Comparison of ENCODE assay signal across 13 cellular contexts in genomic region chr3:149784064-149784704, GRCh38. TPM values are rescaled to one million over a fixed set of nuclear protein-coding genes. Genes with fewer than 3 reads are reported as not detected.
A peak's percentile ranks its signal among the peaks of the same experiment; 100 is the strongest.
DNase-seq lines count a peak whose midpoint lies in the region; ATAC-seq, FAIRE-seq and TF ChIP-seq lines count a peak whose summit lies in the region.
"Had no signal": no experiment of that assay in that cellular context is flagged by ENCODE, and none has a peak within 500 bp of the region (broad histone marks: within the 10 kb centered on the region; RNA-seq: fewer than 3 reads in every experiment).

No MANE protein-coding gene starts in this region.

- H3K9me3 ChIP-seq in HAP-1 (no peaks in the 10 kb centered on the region), adipocyte (ENCODE audit: control insufficient read depth, low read length) (no peaks in the 10 kb centered on the region), keratinocyte (ENCODE audit: control insufficient read depth, low read depth, low read length) (no peaks in the 10 kb centered on the region), upper lobe of right lung (no peaks in the 10 kb centered on the region)
- H3K9me3 ChIP-seq: right atrium auricular region, uterus had no signal

- H4K20me1 ChIP-seq in keratinocyte (ENCODE audit: control insufficient read depth, extremely low read depth, insufficient read depth, low read length): no peaks in the 10 kb centered on the region

- H3K4me2 ChIP-seq in keratinocyte (ENCODE audit: control insufficient read depth, extremely low read depth, insufficient read depth, low read depth, low read length): peak overlapping the region; percentile 52
- H3K4me2 ChIP-seq: KMS-11 had no signal

- H3K36me3 ChIP-seq in HAP-1 (replicated peaks) (no peaks in the 10 kb centered on the region), adipocyte (ENCODE audit: control insufficient read depth, insufficient read depth, low read length, severe bottlenecking) (no peaks in the 10 kb centered on the region), keratinocyte (ENCODE audit: control insufficient read depth in 2 of 2, extremely low read depth in 1 of 2, insufficient read depth in 2 of 2, low read length in 2 of 2) (no peaks in the 10 kb centered on the region), upper lobe of right lung (no peaks in the 10 kb centered on the region)
- H3K36me3 ChIP-seq: right atrium auricular region, uterus had no signal

- in situ Hi-C loops in HAP-1 (cut with MboI; ENCODE audit: low sequenced_read_pairs): no loop called here

- no peaks in the 10 kb centered on the region for H3K79me2 ChIP-seq in keratinocyte (ENCODE audit: control insufficient read depth, insufficient read depth, low read length)

- dilution Hi-C loops in keratinocyte (cut with MboI; ENCODE audit: extremely low pct_ligation_motif_present, low sequenced_read_pairs): no loop called here

- H3K27ac ChIP-seq in keratinocyte (ENCODE audit: control insufficient read depth, insufficient read depth, low read length) (peak overlapping the region; percentile 66), upper lobe of right lung (peak overlapping the region; percentile 21)
- H3K27ac ChIP-seq: KMS-11, right atrium auricular region, uterus had no signal

- no peaks in the 10 kb centered on the region for H3K9me1 ChIP-seq in keratinocyte (ENCODE audit: control insufficient read depth, extremely low read depth, insufficient read depth, low read length)

- intact Hi-C loops in upper lobe of right lung (cut with DNase I): no loop called here

- ATAC-seq in upper lobe of right lung (peak; percentile 20), HG02840 (IDR thresholded peaks at IDR 0.05; ENCODE audit: low FRiP score, unreplicated experiment) (no peak)

- no peaks in the 10 kb centered on the region for H3K27me3 ChIP-seq in HAP-1 (ENCODE audit: low read depth)
- H3K27me3 ChIP-seq in adipocyte (replicated peaks; ENCODE audit: control insufficient read depth, insufficient read depth, low read length): no peaks in the 10 kb centered on the region
- no peaks in the 10 kb centered on the region for H3K27me3 ChIP-seq in keratinocyte (ENCODE audit: control insufficient read depth, extremely low read depth, insufficient read depth, low read length)
- no peaks in the 10 kb centered on the region for H3K27me3 ChIP-seq in upper lobe of right lung
- H3K27me3 ChIP-seq: right atrium auricular region, uterus had no signal

- peaks cover 20% of the 10 kb centered on the region for H3K4me1 ChIP-seq in HAP-1
- peaks cover 17% of the 10 kb centered on the region for H3K4me1 ChIP-seq in adipocyte (ENCODE audit: control insufficient read depth, insufficient read depth, low read length)
- peaks cover 16% of the 10 kb centered on the region for H3K4me1 ChIP-seq in keratinocyte (ENCODE audit: control insufficient read depth, extremely low read depth, insufficient read depth, low read length)
- H3K4me1 ChIP-seq in upper lobe of right lung: no peaks in the 10 kb centered on the region
- H3K4me1 ChIP-seq: right atrium auricular region, uterus had no signal

- H3K4me3 ChIP-seq in HAP-1 (no peak overlapping the region), adipocyte (ENCODE audit: low read length) (no peak overlapping the region), keratinocyte (ENCODE audit: control insufficient read depth in 2 of 3, extremely low read depth in 1 of 3, insufficient read depth in 2 of 3, low read depth in 1 of 3, low read length in 3 of 3) (no peak overlapping the region), upper lobe of right lung (no peak overlapping the region)
- H3K4me3 ChIP-seq: lung, right atrium auricular region, uterus had no signal

- DNase-seq in HAP-1 (ENCODE audit: low spot score in 2 of 2) (peak; percentile 76 to 92), adipocyte (ENCODE audit: low read depth) (peak; percentile 36), keratinocyte (ENCODE audit: low read depth, low spot score) (no peak), upper lobe of right lung (no peak), retina (no peak), nucleus accumbens (lab: John Stamatoyannopoulos, UW) (no peak)
- DNase-seq: activated CD4-positive, CD25-positive, alpha-beta regulatory T cell; caudate nucleus; uterus had no signal

- peak; percentile 20 for FAIRE-seq in keratinocyte (lab: Jason Lieb, UNC)

- peak overlapping the region; percentile 70 for H2AFZ ChIP-seq in keratinocyte (ENCODE audit: control insufficient read depth, low read length)

- H3K9ac ChIP-seq in adipocyte (ENCODE audit: low read length): peak overlapping the region; percentile 3
- H3K9ac ChIP-seq in keratinocyte (ENCODE audit: control insufficient read depth, extremely low read depth, insufficient read depth, low read length): no peak overlapping the region
- H3K9ac ChIP-seq: KMS-11 had no signal

- TF ChIP-seq CTCF in keratinocyte (optimal IDR thresholded peaks at IDR 0.05 in 1 of 3, IDR thresholded peaks at IDR 0.05 in 1 of 3, conservative IDR thresholded peaks at IDR 0.05 in 1 of 3; ENCODE audit: extremely low read depth in 1 of 3, insufficient read depth in 2 of 3, low read length in 3 of 3): no peak
- no peak for TF ChIP-seq CTCF in upper lobe of right lung (IDR thresholded peaks at IDR 0.05)

RNA-seq across cellular contexts. Expression of gene ANKUB1, which starts 8.2 kb away (rescaled TPM):
- polyA plus RNA-seq in keratinocyte: 0.45 to 0.77 TPM (median 0.66 TPM) in 3 replicates
- not detected for polyA plus RNA-seq in keratinocyte (2011; ENCODE audit: low read depth)
- polyA plus RNA-seq in keratinocyte (2011; cell fraction: cytosol; rRNA removed): 0.40 and 0.74 TPM in 2 replicates
- 0.57 and 0.88 TPM in 2 replicates for polyA plus RNA-seq in keratinocyte (2011; cell fraction: nucleus; rRNA removed)
- 0.24 TPM in 1 of 2 replicates, not detected in the other for polyA plus RNA-seq in keratinocyte (2012; ENCODE audit: low replicate concordance)
- polyA minus RNA-seq in keratinocyte: 0.26 to 0.35 TPM in 2 of 3 replicates, not detected in the other
- polyA minus RNA-seq in keratinocyte (2011; cell fraction: cytosol; rRNA and poly(A)+ RNA removed): not detected
- 0.53 and 1.4 TPM in 2 replicates for polyA minus RNA-seq in keratinocyte (2011; cell fraction: nucleus; rRNA and poly(A)+ RNA removed)
- total RNA-seq in upper lobe of right lung: not detected
- total RNA-seq: right atrium auricular region had no signal

RNA-seq across cellular contexts. Expression of gene RNF13, which starts 28.8 kb away (rescaled TPM):
- 38.0 to 57.4 TPM (median 40.7 TPM) in 3 replicates for polyA plus RNA-seq in keratinocyte
- polyA plus RNA-seq in keratinocyte (2011; ENCODE audit: low read depth): 39.9 TPM
- polyA plus RNA-seq in keratinocyte (2011; cell fraction: cytosol; rRNA removed): 25.7 and 52.7 TPM in 2 replicates
- 53.3 and 67.5 TPM in 2 replicates for polyA plus RNA-seq in keratinocyte (2011; cell fraction: nucleus; rRNA removed)
- 34.1 and 40.4 TPM in 2 replicates for polyA plus RNA-seq in keratinocyte (2012; ENCODE audit: low replicate concordance)
- polyA minus RNA-seq in keratinocyte: 19.3 to 64.8 TPM (median 49.5 TPM) in 3 replicates
- polyA minus RNA-seq in keratinocyte (2011; cell fraction: cytosol; rRNA and poly(A)+ RNA removed): 76.9 TPM
- polyA minus RNA-seq in keratinocyte (2011; cell fraction: nucleus; rRNA and poly(A)+ RNA removed): 45.1 and 68.8 TPM in 2 replicates
- total RNA-seq in upper lobe of right lung: 136 TPM

RNA-seq across cellular contexts. Expression of gene COMMD2, which starts 31.9 kb away (rescaled TPM):
- 36.1 to 51.0 TPM (median 46.0 TPM) in 3 replicates for polyA plus RNA-seq in keratinocyte
- polyA plus RNA-seq in keratinocyte (2011; ENCODE audit: low read depth): 31.1 TPM
- 32.8 and 62.8 TPM in 2 replicates for polyA plus RNA-seq in keratinocyte (2011; cell fraction: cytosol; rRNA removed)
- polyA plus RNA-seq in keratinocyte (2011; cell fraction: nucleus; rRNA removed): 21.0 and 36.3 TPM in 2 replicates
- polyA plus RNA-seq in keratinocyte (2012; ENCODE audit: low replicate concordance): 21.5 and 27.1 TPM in 2 replicates
- polyA minus RNA-seq in keratinocyte: 4.2 to 48.7 TPM (median 13.9 TPM) in 3 replicates
- 8.2 TPM for polyA minus RNA-seq in keratinocyte (2011; cell fraction: cytosol; rRNA and poly(A)+ RNA removed)
- polyA minus RNA-seq in keratinocyte (2011; cell fraction: nucleus; rRNA and poly(A)+ RNA removed): 7.0 and 19.2 TPM in 2 replicates
- 49.8 TPM for total RNA-seq in upper lobe of right lung

Comparison
In these comparisons a context has a peak if more than half of its experiments do, and no peak if none do; other contexts are left out.
1. DNase-seq: peak in HAP-1 (2 of 2) and adipocyte (single experiment); none in keratinocyte (single experiment), upper lobe of right lung (single experiment), retina (single experiment) and nucleus accumbens (0 of 56).